23 cellular contexts compared by ENCODE assay signal in the genomic region with DNA sequence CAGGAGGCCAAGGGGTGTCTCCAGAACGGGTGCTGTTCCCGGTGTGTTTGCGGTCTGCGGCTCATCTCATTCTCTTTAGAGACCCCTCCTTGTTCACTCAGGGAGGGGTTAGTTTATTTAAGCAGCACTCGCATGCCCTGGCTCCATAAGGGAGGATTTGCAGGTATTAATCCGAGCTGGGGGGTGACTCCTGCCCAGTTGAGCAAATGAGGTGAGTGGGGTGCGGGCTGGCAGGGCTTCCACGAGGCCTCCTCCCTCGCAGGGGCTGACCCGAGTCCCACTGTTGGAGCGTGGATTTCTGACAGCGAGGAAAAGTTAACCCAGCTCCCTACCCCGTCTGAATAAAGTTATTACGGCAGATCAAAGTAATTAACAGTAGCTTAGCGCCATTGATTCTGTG.
A peak's percentile ranks its signal among the peaks of the same experiment; 100 is the strongest.
DNase-seq lines count a peak whose midpoint lies in the region; ATAC-seq and TF ChIP-seq lines count a peak whose summit lies in the region.
"Had no signal": no experiment of that assay in that cellular context is flagged by ENCODE, and none has a peak within 500 bp of the region (broad histone marks: within the 10 kb centered on the region; RNA-seq: fewer than 3 reads in every experiment).

No MANE protein-coding gene starts in this region.

- no peaks in the 10 kb centered on the region for H3K79me1 ChIP-seq in H9 (ENCODE audit: insufficient read depth, low read depth, low read length, poor library complexity, severe bottlenecking)

- no peak overlapping the region for H2BK15ac ChIP-seq in H9 (ENCODE audit: low read depth, low read length)

- WGBS in endodermal cell (ENCODE audit: insufficient coverage in 1 of 2, insufficient read length in 1 of 2), 2 experiments = 91 to 100% methylated on average over 13 to 15 of the region's 15 CpGs
- WGBS in H9 (ENCODE audit: extremely low coverage, insufficient read length, low lambda C conversion rate) = no CpG with 5 or more reads among the region's 15 CpGs

- H3K4me1 Mint-ChIP-seq in endodermal cell (no peaks in the 10 kb centered on the region), osteocyte (ENCODE audit: unreplicated experiment) (no peaks in the 10 kb centered on the region), H9 (0 out of 4 replicates have a peak, but pooled peaks cover 0 to 5% of the 10 kb centered on the region in 2 experiments)
- H3K4me1 Mint-ChIP-seq in naive thymus-derived CD8-positive, alpha-beta T cell = peaks cover 0 to 3% (median 0%) of the 10 kb centered on the region in 4 donors
- H3K4me1 Mint-ChIP-seq: CD14-positive monocyte; CD8-positive, alpha-beta memory T cell had no signal

- TF ChIP-seq CTCF in left ventricle myocardium inferior (IDR thresholded peaks at IDR 0.05; ENCODE audit: borderline replicate concordance) (no peak), endodermal cell (conservative IDR thresholded peaks at IDR 0.05) (no peak), osteocyte (IDR thresholded peaks at IDR 0.05) (no peak), H9 (conservative IDR thresholded peaks at IDR 0.05) (no peak)

- H2BK12ac ChIP-seq in H9 (ENCODE audit: insufficient read length, low read depth, low read length) = no peak overlapping the region

- H4K5ac ChIP-seq in H9 (ENCODE audit: insufficient read length, low read depth, low read length) = no peak overlapping the region

- no peaks in the 10 kb centered on the region for H3K36me3 Mint-ChIP-seq in endodermal cell (ENCODE audit: low read depth)
- H3K36me3 Mint-ChIP-seq in osteocyte (ENCODE audit: unreplicated experiment) = no peaks in the 10 kb centered on the region
- no peaks in the 10 kb centered on the region for H3K36me3 Mint-ChIP-seq in naive thymus-derived CD8-positive, alpha-beta T cell
- peaks cover 0 to 2% (median 0%) of the 10 kb centered on the region in 3 experiments; a peak in 2 of 7 replicates for H3K36me3 Mint-ChIP-seq in H9 (ENCODE audit: insufficient read depth in 1 of 3, low read depth in 3 of 3)
- H3K36me3 Mint-ChIP-seq: CD14-positive monocyte had no signal

- H2BK120ac ChIP-seq in H9 (ENCODE audit: low read depth, low read length, poor library complexity, severe bottlenecking) = no peak overlapping the region

- H3K9me3 ChIP-seq in left ventricle myocardium inferior (replicated peaks) = peaks cover 8% of the 10 kb centered on the region
- no peaks in the 10 kb centered on the region for H3K9me3 ChIP-seq in endodermal cell (ENCODE audit: control insufficient read depth, low read length)
- H3K9me3 ChIP-seq in H9 (ENCODE audit: control insufficient read depth, low read depth, low read length) = no peaks in the 10 kb centered on the region
- H3K9me3 ChIP-seq: A549; BE2C; BLaER1 treated with 17β-estradiol and CSF1 and Interleukin-3, amounts not matched to agents 10 nM and 100 nM had no signal

- H2BK20ac ChIP-seq in H9 (ENCODE audit: low read depth, low read length, poor library complexity, severe bottlenecking) = no peak overlapping the region

- H3K14ac ChIP-seq in H9 (ENCODE audit: insufficient read depth, low read length) = no peak overlapping the region

- H3K4me2 ChIP-seq in H9 (ENCODE audit: insufficient read depth, insufficient read length, low read length) = no peak overlapping the region
- H3K4me2 ChIP-seq: A549; BLaER1 treated with 17β-estradiol and CSF1 and Interleukin-3, amounts not matched to agents 10 nM and 100 nM had no signal

- intact Hi-C loops in cardiac septum (cut with DNase I) = no loop called here
- intact Hi-C loops in left ventricle myocardium inferior (cut with micrococcal nuclease) = no loop called here

- H4K20me1 ChIP-seq in H9 (ENCODE audit: control insufficient read depth, insufficient read depth, insufficient read length) = no peaks in the 10 kb centered on the region
- H4K20me1 ChIP-seq: BLaER1 treated with 17β-estradiol and CSF1 and Interleukin-3, amounts not matched to agents 10 nM and 100 nM had no signal

- H3K9ac ChIP-seq in endodermal cell (ENCODE audit: extremely low read depth, low read length, poor library complexity, severe bottlenecking) (no peak overlapping the region), H9 (ENCODE audit: extremely low read depth, insufficient read length, low read length) (no peak overlapping the region)
- H3K9ac ChIP-seq: BLaER1 treated with 17β-estradiol and CSF1 and Interleukin-3, amounts not matched to agents 10 nM and 100 nM had no signal

- H3K4me3 Mint-ChIP-seq in endodermal cell (no peak overlapping the region), osteocyte (ENCODE audit: unreplicated experiment) (no peak overlapping the region), H9 (no peak overlapping the region)
- no peak overlapping the region for H3K4me3 Mint-ChIP-seq in naive thymus-derived CD8-positive, alpha-beta T cell
- H3K4me3 Mint-ChIP-seq: CD14-positive monocyte; CD4-positive, alpha-beta T cell; CD8-positive, alpha-beta memory T cell had no signal

- H3K23ac ChIP-seq in H9 (ENCODE audit: insufficient read length, low read depth, low read length) = no peak overlapping the region

- H3K27ac Mint-ChIP-seq in endodermal cell (no peak overlapping the region), osteocyte (ENCODE audit: unreplicated experiment) (no peak overlapping the region), H9 (no peak overlapping the region)
- no peak overlapping the region for H3K27ac Mint-ChIP-seq in naive thymus-derived CD8-positive, alpha-beta T cell
- H3K27ac Mint-ChIP-seq: CD14-positive monocyte; CD4-positive, alpha-beta T cell; CD8-positive, alpha-beta memory T cell had no signal

- H2BK5ac ChIP-seq in H9 (ENCODE audit: insufficient read length, low read length) = no peak overlapping the region

- no peak overlapping the region for H3K4ac ChIP-seq in H9 (ENCODE audit: low read depth, low read length)

- no peaks in the 10 kb centered on the region for H3K23me2 ChIP-seq in H9 (ENCODE audit: insufficient read length, low read depth, low read length, poor library complexity, severe bottlenecking)

- no peak overlapping the region for H2AK5ac ChIP-seq in H9 (ENCODE audit: insufficient read length, low read length)

- H3K79me2 ChIP-seq in H9 (ENCODE audit: insufficient read depth, low read length) = no peaks in the 10 kb centered on the region

- DNase-seq in cardiac septum (ENCODE audit: low spot score) = peak; percentile 24
- DNase-seq in left ventricle myocardium inferior = no peak
- peak; percentile 35 for DNase-seq in endodermal cell
- peak; percentile 67 for DNase-seq in osteocyte (ENCODE audit: extremely low spot score, unreplicated experiment)
- no peak for DNase-seq in globus pallidus (ENCODE audit: low spot score)
- no peak for DNase-seq in naive thymus-derived CD8-positive, alpha-beta T cell
- no peak for DNase-seq in H9
- DNase-seq: 8988T; ACHN; AML-193; BE2C; CD4-positive, alpha-beta T cell; CD8-positive, alpha-beta memory T cell; DMS 273 treated with DMSO at 0.1 percent for 48 hours; DMS79; EL; GDM1; GOT3 had no signal

- H3K27me3 ChIP-seq in left ventricle myocardium inferior (ENCODE audit: low read depth) (peaks cover 44% of the 10 kb centered on the region), endodermal cell (ENCODE audit: control insufficient read depth, insufficient read depth, low read length, poor library complexity, severe bottlenecking) (no peaks in the 10 kb centered on the region), H9 (ENCODE audit: insufficient read depth, low read length) (no peaks in the 10 kb centered on the region)
- H3K27me3 ChIP-seq: BE2C; BLaER1 treated with 17β-estradiol and CSF1 and Interleukin-3, amounts not matched to agents 10 nM and 100 nM had no signal

- no peaks in the 10 kb centered on the region for H3K4me1 ChIP-seq in left ventricle myocardium inferior
- H3K4me1 ChIP-seq in endodermal cell (ENCODE audit: control insufficient read depth, insufficient read depth, low read length) = no peaks in the 10 kb centered on the region
- no peaks in the 10 kb centered on the region for H3K4me1 ChIP-seq in H9 (ENCODE audit: insufficient read depth, low read length)
- H3K4me1 ChIP-seq: A549, BE2C had no signal

- H3K4me3 ChIP-seq in left ventricle myocardium inferior (no peak overlapping the region), endodermal cell (ENCODE audit: low read length) (no peak overlapping the region)
- H3K4me3 ChIP-seq: A549; BLaER1 treated with 17β-estradiol and CSF1 and Interleukin-3, amounts not matched to agents 10 nM and 100 nM; GM12878 had no signal

- no peak overlapping the region for H3K18ac ChIP-seq in H9 (ENCODE audit: insufficient read length, low read depth, low read length)

- H3K27me3 Mint-ChIP-seq in endodermal cell (ENCODE audit: insufficient read depth) (no peaks in the 10 kb centered on the region), osteocyte (ENCODE audit: unreplicated experiment) (no peaks in the 10 kb centered on the region), H9 (ENCODE audit: low read depth) (no peaks in the 10 kb centered on the region; the same call in 1 of the 2 replicates)
- peaks cover 1 to 28% (median 6%) of the 10 kb centered on the region in 5 donors for H3K27me3 Mint-ChIP-seq in naive thymus-derived CD8-positive, alpha-beta T cell
- H3K27me3 Mint-ChIP-seq: CD4-positive, alpha-beta T cell had no signal

- no peak overlapping the region for H4K91ac ChIP-seq in H9 (ENCODE audit: insufficient read length, low read depth, low read length)

- H2AFZ ChIP-seq in H9 (ENCODE audit: low read length) = no peak overlapping the region

- ATAC-seq in naive thymus-derived CD8-positive, alpha-beta T cell = no peak
- ATAC-seq: A549, GM12878, HCT116 had no signal

- no peak overlapping the region for H4K8ac ChIP-seq in H9 (replicated peaks; ENCODE audit: insufficient read length, low read depth, low read length)

- H3K36me3 ChIP-seq in left ventricle myocardium inferior (no peaks in the 10 kb centered on the region), endodermal cell (ENCODE audit: control insufficient read depth, insufficient read depth, low read length) (no peaks in the 10 kb centered on the region)
- H3K36me3 ChIP-seq: BE2C; BLaER1 treated with 17β-estradiol and CSF1 and Interleukin-3, amounts not matched to agents 10 nM and 100 nM had no signal

- H3K27ac ChIP-seq in left ventricle myocardium inferior (replicated peaks) (no peak overlapping the region), endodermal cell (ENCODE audit: low read depth, low read length) (no peak overlapping the region), H9 (ENCODE audit: insufficient read length, low read depth, low read length) (no peak overlapping the region)
- H3K27ac ChIP-seq: A549; BLaER1 treated with 17β-estradiol and CSF1 and Interleukin-3, amounts not matched to agents 10 nM and 100 nM had no signal

- POLR2A ChIA-PET in naive thymus-derived CD8-positive, alpha-beta T cell (lab: Charles Lee) = no interaction called here

- no peak overlapping the region for H3T11ph ChIP-seq in H9 (ENCODE audit: low read length)

- no peak overlapping the region for H3K56ac ChIP-seq in H9 (ENCODE audit: insufficient read length, low read depth, low read length)

- H3K9me3 Mint-ChIP-seq in endodermal cell = no peaks in the 10 kb centered on the region
- peaks cover 44% of the 10 kb centered on the region for H3K9me3 Mint-ChIP-seq in osteocyte (ENCODE audit: unreplicated experiment)
- H3K9me3 Mint-ChIP-seq in naive thymus-derived CD8-positive, alpha-beta T cell = peaks cover 0 to 8% (median 2%) of the 10 kb centered on the region in 9 donors
- peaks cover 4 to 9% of the 10 kb centered on the region in 2 experiments; a peak in 3 of 5 replicates for H3K9me3 Mint-ChIP-seq in H9
- H3K9me3 Mint-ChIP-seq: CD4-positive, alpha-beta T cell had no signal

Comparison
In these comparisons a context has a peak if more than half of its experiments do, and no peak if none do; other contexts are left out.
1. DNase-seq: peak in cardiac septum (single experiment), endodermal cell (single experiment) and osteocyte (single experiment); none in left ventricle myocardium inferior (single experiment), globus pallidus (single experiment), naive thymus-derived CD8-positive, alpha-beta T cell (0 of 10) and H9 (single experiment).